1 cellular context compared by ENCODE assay signal in the genomic region with DNA sequence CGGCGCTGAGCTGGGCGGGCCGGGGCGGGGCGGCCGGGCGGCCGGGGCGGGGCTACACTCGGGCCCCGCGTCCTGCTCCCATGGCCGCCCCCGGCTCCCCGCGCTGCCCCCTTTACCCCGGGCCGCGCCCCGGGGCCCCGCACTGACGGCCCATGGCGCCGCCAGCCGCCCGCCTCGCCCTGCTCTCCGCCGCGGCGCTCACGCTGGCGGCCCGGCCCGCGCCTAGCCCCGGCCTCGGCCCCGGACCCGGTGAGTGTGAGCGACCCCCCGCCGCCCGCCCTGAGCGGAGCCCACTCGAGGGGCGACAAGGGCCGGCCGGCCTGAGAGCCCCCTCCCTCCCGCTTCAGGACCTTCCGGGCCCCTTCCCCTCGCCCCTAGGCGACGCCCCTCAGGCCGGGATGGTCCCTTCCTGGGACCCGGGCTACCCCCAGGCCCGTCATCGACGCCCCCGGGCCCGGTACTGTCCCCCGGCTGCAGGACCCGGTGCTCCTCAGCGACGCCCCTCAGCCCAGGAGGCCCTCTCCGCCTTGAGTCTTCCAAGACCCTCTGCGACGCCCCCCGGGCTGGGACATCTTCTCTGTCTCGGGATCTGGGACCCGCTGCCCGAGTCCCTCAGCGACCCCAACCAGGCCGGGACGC.
A peak's percentile ranks its signal among the peaks of the same experiment; 100 is the strongest.
TF ChIP-seq lines count a peak whose summit lies in the region.

Gene KREMEN1, plus strand, starts transcription at position 57 of the 639 bp plus-strand sequence. Its CDS starts 96 bp downstream, at position 153.

TF ChIP-seq in HepG2, 621 proteins besides CTCF, POLR2A, EP300 and RAD21 (continued from another document):
- TF ChIP-seq, protein P1, sequence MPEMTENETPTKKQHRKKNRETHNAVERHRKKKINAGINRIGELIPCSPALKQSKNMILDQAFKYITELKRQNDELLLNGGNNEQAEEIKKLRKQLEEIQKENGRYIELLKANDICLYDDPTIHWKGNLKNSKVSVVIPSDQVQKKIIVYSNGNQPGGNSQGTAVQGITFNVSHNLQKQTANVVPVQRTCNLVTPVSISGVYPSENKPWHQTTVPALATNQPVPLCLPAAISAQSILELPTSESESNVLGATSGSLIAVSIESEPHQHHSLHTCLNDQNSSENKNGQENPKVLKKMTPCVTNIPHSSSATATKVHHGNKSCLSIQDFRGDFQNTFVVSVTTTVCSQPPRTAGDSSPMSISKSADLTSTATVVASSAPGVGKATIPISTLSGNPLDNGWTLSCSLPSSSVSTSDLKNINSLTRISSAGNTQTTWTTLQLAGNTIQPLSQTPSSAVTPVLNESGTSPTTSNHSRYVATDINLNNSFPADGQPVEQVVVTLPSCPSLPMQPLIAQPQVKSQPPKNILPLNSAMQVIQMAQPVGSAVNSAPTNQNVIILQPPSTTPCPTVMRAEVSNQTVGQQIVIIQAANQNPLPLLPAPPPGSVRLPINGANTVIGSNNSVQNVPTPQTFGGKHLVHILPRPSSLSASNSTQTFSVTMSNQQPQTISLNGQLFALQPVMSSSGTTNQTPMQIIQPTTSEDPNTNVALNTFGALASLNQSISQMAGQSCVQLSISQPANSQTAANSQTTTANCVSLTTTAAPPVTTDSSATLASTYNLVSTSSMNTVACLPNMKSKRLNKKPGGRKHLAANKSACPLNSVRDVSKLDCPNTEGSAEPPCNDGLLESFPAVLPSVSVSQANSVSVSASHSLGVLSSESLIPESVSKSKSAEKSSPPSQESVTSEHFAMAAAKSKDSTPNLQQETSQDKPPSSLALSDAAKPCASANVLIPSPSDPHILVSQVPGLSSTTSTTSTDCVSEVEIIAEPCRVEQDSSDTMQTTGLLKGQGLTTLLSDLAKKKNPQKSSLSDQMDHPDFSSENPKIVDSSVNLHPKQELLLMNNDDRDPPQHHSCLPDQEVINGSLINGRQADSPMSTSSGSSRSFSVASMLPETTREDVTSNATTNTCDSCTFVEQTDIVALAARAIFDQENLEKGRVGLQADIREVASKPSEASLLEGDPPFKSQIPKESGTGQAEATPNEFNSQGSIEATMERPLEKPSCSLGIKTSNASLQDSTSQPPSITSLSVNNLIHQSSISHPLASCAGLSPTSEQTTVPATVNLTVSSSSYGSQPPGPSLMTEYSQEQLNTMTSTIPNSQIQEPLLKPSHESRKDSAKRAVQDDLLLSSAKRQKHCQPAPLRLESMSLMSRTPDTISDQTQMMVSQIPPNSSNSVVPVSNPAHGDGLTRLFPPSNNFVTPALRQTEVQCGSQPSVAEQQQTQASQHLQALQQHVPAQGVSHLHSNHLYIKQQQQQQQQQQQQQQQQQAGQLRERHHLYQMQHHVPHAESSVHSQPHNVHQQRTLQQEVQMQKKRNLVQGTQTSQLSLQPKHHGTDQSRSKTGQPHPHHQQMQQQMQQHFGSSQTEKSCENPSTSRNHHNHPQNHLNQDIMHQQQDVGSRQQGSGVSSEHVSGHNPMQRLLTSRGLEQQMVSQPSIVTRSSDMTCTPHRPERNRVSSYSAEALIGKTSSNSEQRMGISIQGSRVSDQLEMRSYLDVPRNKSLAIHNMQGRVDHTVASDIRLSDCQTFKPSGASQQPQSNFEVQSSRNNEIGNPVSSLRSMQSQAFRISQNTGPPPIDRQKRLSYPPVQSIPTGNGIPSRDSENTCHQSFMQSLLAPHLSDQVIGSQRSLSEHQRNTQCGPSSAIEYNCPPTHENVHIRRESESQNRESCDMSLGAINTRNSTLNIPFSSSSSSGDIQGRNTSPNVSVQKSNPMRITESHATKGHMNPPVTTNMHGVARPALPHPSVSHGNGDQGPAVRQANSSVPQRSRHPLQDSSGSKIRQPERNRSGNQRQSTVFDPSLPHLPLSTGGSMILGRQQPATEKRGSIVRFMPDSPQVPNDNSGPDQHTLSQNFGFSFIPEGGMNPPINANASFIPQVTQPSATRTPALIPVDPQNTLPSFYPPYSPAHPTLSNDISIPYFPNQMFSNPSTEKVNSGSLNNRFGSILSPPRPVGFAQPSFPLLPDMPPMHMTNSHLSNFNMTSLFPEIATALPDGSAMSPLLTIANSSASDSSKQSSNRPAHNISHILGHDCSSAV (CRISPR knock-in tag; IDR thresholded peaks at IDR 0.05; ENCODE audit: borderline replicate concordance): no peak
- no peak for TF ChIP-seq KLF13 (CRISPR knock-in tag; IDR thresholded peaks at IDR 0.05)
- TF ChIP-seq ZMAT3 (CRISPR knock-in tag; conservative IDR thresholded peaks at IDR 0.05): no peak
- no peak for TF ChIP-seq PPARG (CRISPR knock-in tag; conservative IDR thresholded peaks at IDR 0.05)
- peak; percentile 50; the same call in 1 of the 2 replicates for TF ChIP-seq ZSCAN25 (CRISPR knock-in tag; IDR thresholded peaks at IDR 0.05)
- TF ChIP-seq ZNF766 (CRISPR knock-in tag; IDR thresholded peaks at IDR 0.05; ENCODE audit: borderline replicate concordance): no peak
- no peak for TF ChIP-seq JUNB (CRISPR knock-in tag; IDR thresholded peaks at IDR 0.05; ENCODE audit: borderline replicate concordance)
- no peak for TF ChIP-seq MIER2 (CRISPR knock-in tag; IDR thresholded peaks at IDR 0.05)
- TF ChIP-seq CCDC6 (CRISPR knock-in tag; IDR thresholded peaks at IDR 0.05): no peak
- TF ChIP-seq ATM (IDR thresholded peaks at IDR 0.05; ENCODE audit: borderline replicate concordance): no peak
- no peak for TF ChIP-seq ZNF263 (CRISPR knock-in tag; IDR thresholded peaks at IDR 0.05)
- TF ChIP-seq MTA1 (CRISPR knock-in tag; IDR thresholded peaks at IDR 0.05; ENCODE audit: borderline replicate concordance): no peak
- peak; percentile 2; the same call in 1 of the 2 replicates for TF ChIP-seq MAX (IDR thresholded peaks at IDR 0.05)
- TF ChIP-seq ZGPAT (CRISPR knock-in tag; IDR thresholded peaks at IDR 0.05): peak; percentile 30; the same call in 1 of the 2 replicates
- TF ChIP-seq, protein P2, sequence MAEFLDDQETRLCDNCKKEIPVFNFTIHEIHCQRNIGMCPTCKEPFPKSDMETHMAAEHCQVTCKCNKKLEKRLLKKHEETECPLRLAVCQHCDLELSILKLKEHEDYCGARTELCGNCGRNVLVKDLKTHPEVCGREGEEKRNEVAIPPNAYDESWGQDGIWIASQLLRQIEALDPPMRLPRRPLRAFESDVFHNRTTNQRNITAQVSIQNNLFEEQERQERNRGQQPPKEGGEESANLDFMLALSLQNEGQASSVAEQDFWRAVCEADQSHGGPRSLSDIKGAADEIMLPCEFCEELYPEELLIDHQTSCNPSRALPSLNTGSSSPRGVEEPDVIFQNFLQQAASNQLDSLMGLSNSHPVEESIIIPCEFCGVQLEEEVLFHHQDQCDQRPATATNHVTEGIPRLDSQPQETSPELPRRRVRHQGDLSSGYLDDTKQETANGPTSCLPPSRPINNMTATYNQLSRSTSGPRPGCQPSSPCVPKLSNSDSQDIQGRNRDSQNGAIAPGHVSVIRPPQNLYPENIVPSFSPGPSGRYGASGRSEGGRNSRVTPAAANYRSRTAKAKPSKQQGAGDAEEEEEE (CRISPR knock-in tag; IDR thresholded peaks at IDR 0.05; ENCODE audit: borderline replicate concordance): no peak
- no peak for TF ChIP-seq STAT5B (CRISPR knock-in tag; IDR thresholded peaks at IDR 0.05)
- no peak for TF ChIP-seq ZMYM2 (CRISPR knock-in tag; IDR thresholded peaks at IDR 0.05)
- no peak for TF ChIP-seq HOXA9 (CRISPR knock-in tag; IDR thresholded peaks at IDR 0.05; ENCODE audit: borderline replicate concordance)
- no peak for TF ChIP-seq NR1H2 (CRISPR knock-in tag; IDR thresholded peaks at IDR 0.05; ENCODE audit: borderline replicate concordance, low read depth)
- peak; percentile 48 for TF ChIP-seq YY1 (IDR thresholded peaks at IDR 0.05; ENCODE audit: insufficient read depth, insufficient replicate concordance, low read depth, low read length)
- TF ChIP-seq NONO (IDR thresholded peaks at IDR 0.05): no peak
- TF ChIP-seq NONO (CRISPR knock-in tag; conservative IDR thresholded peaks at IDR 0.05): no peak
- no peak for TF ChIP-seq ELF1 (CRISPR knock-in tag; IDR thresholded peaks at IDR 0.05)
